1 cellular context compared by ENCODE assay signal in the genomic region with DNA sequence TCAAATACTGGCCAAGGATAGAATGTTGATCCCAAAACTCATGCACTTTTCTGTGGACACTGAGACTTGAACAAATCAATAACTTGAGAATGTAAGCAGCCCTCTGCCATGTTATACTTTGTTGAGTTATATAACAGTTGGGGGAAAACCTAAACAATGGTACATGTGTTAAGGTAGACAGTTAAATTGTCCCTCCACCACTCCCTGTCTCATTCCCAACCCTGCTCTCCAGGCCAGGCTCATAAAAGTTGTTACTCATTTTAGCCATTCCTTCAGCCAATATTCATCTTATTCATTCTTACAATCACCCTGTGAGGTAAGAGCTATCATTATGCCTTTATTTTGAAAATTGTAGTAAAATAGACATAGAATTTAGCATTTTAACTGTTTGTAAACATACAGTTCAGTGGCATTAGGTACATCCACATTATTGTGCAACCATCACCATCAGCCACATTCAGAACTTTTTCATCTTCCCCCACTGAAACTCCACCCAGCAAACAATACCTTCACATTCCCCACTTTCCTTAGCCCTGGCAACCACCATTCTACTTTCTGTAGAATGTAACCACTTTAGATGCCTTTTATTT.
A peak's percentile ranks its signal among the peaks of the same experiment; 100 is the strongest.
TF ChIP-seq lines count a peak whose summit lies in the region.

No MANE protein-coding gene starts in this region.

TF ChIP-seq in HepG2, 621 proteins besides CTCF, POLR2A, EP300 and RAD21 (continued from another document and continues in another):
- TF ChIP-seq ZNF10 (CRISPR knock-in tag; IDR thresholded peaks at IDR 0.05; ENCODE audit: borderline replicate concordance, low read depth) = no peak
- TF ChIP-seq, protein P1, sequence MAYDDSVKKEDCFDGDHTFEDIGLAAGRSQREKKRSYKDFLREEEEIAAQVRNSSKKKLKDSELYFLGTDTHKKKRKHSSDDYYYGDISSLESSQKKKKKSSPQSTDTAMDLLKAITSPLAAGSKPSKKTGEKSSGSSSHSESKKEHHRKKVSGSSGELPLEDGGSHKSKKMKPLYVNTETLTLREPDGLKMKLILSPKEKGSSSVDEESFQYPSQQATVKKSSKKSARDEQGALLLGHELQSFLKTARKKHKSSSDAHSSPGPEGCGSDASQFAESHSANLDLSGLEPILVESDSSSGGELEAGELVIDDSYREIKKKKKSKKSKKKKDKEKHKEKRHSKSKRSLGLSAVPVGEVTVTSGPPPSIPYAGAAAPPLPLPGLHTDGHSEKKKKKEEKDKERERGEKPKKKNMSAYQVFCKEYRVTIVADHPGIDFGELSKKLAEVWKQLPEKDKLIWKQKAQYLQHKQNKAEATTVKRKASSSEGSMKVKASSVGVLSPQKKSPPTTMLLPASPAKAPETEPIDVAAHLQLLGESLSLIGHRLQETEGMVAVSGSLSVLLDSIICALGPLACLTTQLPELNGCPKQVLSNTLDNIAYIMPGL (CRISPR knock-in tag; IDR thresholded peaks at IDR 0.05; ENCODE audit: borderline replicate concordance in 1 of 2, low read depth in 1 of 2) = no peak
- TF ChIP-seq, protein P2, sequence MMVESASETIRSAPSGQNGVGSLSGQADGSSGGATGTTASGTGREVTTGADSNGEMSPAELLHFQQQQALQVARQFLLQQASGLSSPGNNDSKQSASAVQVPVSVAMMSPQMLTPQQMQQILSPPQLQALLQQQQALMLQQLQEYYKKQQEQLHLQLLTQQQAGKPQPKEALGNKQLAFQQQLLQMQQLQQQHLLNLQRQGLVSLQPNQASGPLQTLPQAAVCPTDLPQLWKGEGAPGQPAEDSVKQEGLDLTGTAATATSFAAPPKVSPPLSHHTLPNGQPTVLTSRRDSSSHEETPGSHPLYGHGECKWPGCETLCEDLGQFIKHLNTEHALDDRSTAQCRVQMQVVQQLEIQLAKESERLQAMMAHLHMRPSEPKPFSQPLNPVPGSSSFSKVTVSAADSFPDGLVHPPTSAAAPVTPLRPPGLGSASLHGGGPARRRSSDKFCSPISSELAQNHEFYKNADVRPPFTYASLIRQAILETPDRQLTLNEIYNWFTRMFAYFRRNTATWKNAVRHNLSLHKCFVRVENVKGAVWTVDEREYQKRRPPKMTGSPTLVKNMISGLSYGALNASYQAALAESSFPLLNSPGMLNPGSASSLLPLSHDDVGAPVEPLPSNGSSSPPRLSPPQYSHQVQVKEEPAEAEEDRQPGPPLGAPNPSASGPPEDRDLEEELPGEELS (CRISPR knock-in tag; IDR thresholded peaks at IDR 0.05) = peak; percentile 74
- TF ChIP-seq, protein P3, sequence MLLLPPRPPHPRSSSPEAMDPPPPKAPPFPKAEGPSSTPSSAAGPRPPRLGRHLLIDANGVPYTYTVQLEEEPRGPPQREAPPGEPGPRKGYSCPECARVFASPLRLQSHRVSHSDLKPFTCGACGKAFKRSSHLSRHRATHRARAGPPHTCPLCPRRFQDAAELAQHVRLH (CRISPR knock-in tag; IDR thresholded peaks at IDR 0.05; ENCODE audit: borderline replicate concordance, low read depth) = no peak
- no peak for TF ChIP-seq HNRNPUL1 (IDR thresholded peaks at IDR 0.05; ENCODE audit: low read depth, low read length)
- TF ChIP-seq NAIF1 (CRISPR knock-in tag; IDR thresholded peaks at IDR 0.05; ENCODE audit: borderline replicate concordance) = 0 out of 2 replicates have a peak, but pooled peaks have one; percentile 16
- TF ChIP-seq ZNF674 (CRISPR knock-in tag; IDR thresholded peaks at IDR 0.05; ENCODE audit: low read depth) = no peak
- TF ChIP-seq RFXANK (CRISPR knock-in tag; IDR thresholded peaks at IDR 0.05) = no peak
- no peak for TF ChIP-seq ZNF563 (CRISPR knock-in tag; IDR thresholded peaks at IDR 0.05)
- TF ChIP-seq, protein P4, sequence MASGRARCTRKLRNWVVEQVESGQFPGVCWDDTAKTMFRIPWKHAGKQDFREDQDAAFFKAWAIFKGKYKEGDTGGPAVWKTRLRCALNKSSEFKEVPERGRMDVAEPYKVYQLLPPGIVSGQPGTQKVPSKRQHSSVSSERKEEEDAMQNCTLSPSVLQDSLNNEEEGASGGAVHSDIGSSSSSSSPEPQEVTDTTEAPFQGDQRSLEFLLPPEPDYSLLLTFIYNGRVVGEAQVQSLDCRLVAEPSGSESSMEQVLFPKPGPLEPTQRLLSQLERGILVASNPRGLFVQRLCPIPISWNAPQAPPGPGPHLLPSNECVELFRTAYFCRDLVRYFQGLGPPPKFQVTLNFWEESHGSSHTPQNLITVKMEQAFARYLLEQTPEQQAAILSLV (CRISPR knock-in tag; IDR thresholded peaks at IDR 0.05; ENCODE audit: borderline replicate concordance) = no peak
- TF ChIP-seq, protein P5, sequence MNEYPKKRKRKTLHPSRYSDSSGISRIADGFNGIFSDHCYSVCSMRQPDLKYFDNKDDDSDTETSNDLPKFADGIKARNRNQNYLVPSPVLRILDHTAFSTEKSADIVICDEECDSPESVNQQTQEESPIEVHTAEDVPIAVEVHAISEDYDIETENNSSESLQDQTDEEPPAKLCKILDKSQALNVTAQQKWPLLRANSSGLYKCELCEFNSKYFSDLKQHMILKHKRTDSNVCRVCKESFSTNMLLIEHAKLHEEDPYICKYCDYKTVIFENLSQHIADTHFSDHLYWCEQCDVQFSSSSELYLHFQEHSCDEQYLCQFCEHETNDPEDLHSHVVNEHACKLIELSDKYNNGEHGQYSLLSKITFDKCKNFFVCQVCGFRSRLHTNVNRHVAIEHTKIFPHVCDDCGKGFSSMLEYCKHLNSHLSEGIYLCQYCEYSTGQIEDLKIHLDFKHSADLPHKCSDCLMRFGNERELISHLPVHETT (CRISPR knock-in tag; conservative IDR thresholded peaks at IDR 0.05) = no peak
- no peak for TF ChIP-seq HNRNPLL (IDR thresholded peaks at IDR 0.05; ENCODE audit: low read depth, low read length, poor library complexity, severe bottlenecking)
- TF ChIP-seq SPEN (CRISPR knock-in tag; IDR thresholded peaks at IDR 0.05; ENCODE audit: low read depth) = no peak
- TF ChIP-seq, protein P6, sequence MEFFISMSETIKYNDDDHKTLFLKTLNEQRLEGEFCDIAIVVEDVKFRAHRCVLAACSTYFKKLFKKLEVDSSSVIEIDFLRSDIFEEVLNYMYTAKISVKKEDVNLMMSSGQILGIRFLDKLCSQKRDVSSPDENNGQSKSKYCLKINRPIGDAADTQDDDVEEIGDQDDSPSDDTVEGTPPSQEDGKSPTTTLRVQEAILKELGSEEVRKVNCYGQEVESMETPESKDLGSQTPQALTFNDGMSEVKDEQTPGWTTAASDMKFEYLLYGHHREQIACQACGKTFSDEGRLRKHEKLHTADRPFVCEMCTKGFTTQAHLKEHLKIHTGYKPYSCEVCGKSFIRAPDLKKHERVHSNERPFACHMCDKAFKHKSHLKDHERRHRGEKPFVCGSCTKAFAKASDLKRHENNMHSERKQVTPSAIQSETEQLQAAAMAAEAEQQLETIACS (CRISPR knock-in tag; IDR thresholded peaks at IDR 0.05) = no peak
- TF ChIP-seq ZFP36L1 (CRISPR knock-in tag; IDR thresholded peaks at IDR 0.05) = no peak
- no peak for TF ChIP-seq CHD2 (IDR thresholded peaks at IDR 0.05; ENCODE audit: low read depth, low read length)
- no peak for TF ChIP-seq PTBP1 (IDR thresholded peaks at IDR 0.05; ENCODE audit: low read depth, low read length, poor library complexity, severe bottlenecking)
- no peak; the same call in 1 of the 2 replicates for TF ChIP-seq FOXJ3 (CRISPR knock-in tag; IDR thresholded peaks at IDR 0.05; ENCODE audit: borderline replicate concordance)
- TF ChIP-seq, protein P7, sequence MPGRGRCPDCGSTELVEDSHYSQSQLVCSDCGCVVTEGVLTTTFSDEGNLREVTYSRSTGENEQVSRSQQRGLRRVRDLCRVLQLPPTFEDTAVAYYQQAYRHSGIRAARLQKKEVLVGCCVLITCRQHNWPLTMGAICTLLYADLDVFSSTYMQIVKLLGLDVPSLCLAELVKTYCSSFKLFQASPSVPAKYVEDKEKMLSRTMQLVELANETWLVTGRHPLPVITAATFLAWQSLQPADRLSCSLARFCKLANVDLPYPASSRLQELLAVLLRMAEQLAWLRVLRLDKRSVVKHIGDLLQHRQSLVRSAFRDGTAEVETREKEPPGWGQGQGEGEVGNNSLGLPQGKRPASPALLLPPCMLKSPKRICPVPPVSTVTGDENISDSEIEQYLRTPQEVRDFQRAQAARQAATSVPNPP (CRISPR knock-in tag; IDR thresholded peaks at IDR 0.05) = no peak
- TF ChIP-seq KDM6A (CRISPR knock-in tag; IDR thresholded peaks at IDR 0.05; ENCODE audit: low read depth) = no peak
- TF ChIP-seq RBM39 (IDR thresholded peaks at IDR 0.05; ENCODE audit: low read depth, low read length, poor library complexity, severe bottlenecking) = no peak
- no peak for TF ChIP-seq ZNF720 (CRISPR knock-in tag; IDR thresholded peaks at IDR 0.05)
- TF ChIP-seq KDM1A (CRISPR knock-in tag; IDR thresholded peaks at IDR 0.05) = no peak
- TF ChIP-seq NFKB2 (CRISPR knock-in tag; IDR thresholded peaks at IDR 0.05; ENCODE audit: borderline replicate concordance) = no peak
- TF ChIP-seq ZNF543 (CRISPR knock-in tag; IDR thresholded peaks at IDR 0.05) = no peak; the same call in 1 of the 2 replicates
- TF ChIP-seq, protein P8, sequence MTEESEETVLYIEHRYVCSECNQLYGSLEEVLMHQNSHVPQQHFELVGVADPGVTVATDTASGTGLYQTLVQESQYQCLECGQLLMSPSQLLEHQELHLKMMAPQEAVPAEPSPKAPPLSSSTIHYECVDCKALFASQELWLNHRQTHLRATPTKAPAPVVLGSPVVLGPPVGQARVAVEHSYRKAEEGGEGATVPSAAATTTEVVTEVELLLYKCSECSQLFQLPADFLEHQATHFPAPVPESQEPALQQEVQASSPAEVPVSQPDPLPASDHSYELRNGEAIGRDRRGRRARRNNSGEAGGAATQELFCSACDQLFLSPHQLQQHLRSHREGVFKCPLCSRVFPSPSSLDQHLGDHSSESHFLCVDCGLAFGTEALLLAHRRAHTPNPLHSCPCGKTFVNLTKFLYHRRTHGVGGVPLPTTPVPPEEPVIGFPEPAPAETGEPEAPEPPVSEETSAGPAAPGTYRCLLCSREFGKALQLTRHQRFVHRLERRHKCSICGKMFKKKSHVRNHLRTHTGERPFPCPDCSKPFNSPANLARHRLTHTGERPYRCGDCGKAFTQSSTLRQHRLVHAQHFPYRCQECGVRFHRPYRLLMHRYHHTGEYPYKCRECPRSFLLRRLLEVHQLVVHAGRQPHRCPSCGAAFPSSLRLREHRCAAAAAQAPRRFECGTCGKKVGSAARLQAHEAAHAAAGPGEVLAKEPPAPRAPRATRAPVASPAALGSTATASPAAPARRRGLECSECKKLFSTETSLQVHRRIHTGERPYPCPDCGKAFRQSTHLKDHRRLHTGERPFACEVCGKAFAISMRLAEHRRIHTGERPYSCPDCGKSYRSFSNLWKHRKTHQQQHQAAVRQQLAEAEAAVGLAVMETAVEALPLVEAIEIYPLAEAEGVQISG (CRISPR knock-in tag; IDR thresholded peaks at IDR 0.05) = 0 out of 2 replicates have a peak, but pooled peaks have one; percentile 8
- TF ChIP-seq KLF9 (CRISPR knock-in tag; IDR thresholded peaks at IDR 0.05; ENCODE audit: low read depth) = no peak
- TF ChIP-seq SSRP1 (CRISPR knock-in tag; IDR thresholded peaks at IDR 0.05) = no peak
- no peak for TF ChIP-seq XBP1 (CRISPR knock-in tag; IDR thresholded peaks at IDR 0.05)
- no peak for TF ChIP-seq ZNF850 (CRISPR knock-in tag; conservative IDR thresholded peaks at IDR 0.05)
- peak; percentile 68 for TF ChIP-seq NR2F6 (IDR thresholded peaks at IDR 0.05)
- no peak; the same call in 1 of the 2 replicates for TF ChIP-seq NR2F6 (CRISPR knock-in tag; IDR thresholded peaks at IDR 0.05)
- TF ChIP-seq, protein P9, sequence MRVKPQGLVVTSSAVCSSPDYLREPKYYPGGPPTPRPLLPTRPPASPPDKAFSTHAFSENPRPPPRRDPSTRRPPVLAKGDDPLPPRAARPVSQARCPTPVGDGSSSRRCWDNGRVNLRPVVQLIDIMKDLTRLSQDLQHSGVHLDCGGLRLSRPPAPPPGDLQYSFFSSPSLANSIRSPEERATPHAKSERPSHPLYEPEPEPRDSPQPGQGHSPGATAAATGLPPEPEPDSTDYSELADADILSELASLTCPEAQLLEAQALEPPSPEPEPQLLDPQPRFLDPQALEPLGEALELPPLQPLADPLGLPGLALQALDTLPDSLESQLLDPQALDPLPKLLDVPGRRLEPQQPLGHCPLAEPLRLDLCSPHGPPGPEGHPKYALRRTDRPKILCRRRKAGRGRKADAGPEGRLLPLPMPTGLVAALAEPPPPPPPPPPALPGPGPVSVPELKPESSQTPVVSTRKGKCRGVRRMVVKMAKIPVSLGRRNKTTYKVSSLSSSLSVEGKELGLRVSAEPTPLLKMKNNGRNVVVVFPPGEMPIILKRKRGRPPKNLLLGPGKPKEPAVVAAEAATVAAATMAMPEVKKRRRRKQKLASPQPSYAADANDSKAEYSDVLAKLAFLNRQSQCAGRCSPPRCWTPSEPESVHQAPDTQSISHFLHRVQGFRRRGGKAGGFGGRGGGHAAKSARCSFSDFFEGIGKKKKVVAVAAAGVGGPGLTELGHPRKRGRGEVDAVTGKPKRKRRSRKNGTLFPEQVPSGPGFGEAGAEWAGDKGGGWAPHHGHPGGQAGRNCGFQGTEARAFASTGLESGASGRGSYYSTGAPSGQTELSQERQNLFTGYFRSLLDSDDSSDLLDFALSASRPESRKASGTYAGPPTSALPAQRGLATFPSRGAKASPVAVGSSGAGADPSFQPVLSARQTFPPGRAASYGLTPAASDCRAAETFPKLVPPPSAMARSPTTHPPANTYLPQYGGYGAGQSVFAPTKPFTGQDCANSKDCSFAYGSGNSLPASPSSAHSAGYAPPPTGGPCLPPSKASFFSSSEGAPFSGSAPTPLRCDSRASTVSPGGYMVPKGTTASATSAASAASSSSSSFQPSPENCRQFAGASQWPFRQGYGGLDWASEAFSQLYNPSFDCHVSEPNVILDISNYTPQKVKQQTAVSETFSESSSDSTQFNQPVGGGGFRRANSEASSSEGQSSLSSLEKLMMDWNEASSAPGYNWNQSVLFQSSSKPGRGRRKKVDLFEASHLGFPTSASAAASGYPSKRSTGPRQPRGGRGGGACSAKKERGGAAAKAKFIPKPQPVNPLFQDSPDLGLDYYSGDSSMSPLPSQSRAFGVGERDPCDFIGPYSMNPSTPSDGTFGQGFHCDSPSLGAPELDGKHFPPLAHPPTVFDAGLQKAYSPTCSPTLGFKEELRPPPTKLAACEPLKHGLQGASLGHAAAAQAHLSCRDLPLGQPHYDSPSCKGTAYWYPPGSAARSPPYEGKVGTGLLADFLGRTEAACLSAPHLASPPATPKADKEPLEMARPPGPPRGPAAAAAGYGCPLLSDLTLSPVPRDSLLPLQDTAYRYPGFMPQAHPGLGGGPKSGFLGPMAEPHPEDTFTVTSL (CRISPR knock-in tag; IDR thresholded peaks at IDR 0.05; ENCODE audit: borderline replicate concordance) = peak; percentile 38; the same call in 1 of the 2 replicates
- TF ChIP-seq GABPB1 (CRISPR knock-in tag; IDR thresholded peaks at IDR 0.05) = no peak
- TF ChIP-seq, protein P10, sequence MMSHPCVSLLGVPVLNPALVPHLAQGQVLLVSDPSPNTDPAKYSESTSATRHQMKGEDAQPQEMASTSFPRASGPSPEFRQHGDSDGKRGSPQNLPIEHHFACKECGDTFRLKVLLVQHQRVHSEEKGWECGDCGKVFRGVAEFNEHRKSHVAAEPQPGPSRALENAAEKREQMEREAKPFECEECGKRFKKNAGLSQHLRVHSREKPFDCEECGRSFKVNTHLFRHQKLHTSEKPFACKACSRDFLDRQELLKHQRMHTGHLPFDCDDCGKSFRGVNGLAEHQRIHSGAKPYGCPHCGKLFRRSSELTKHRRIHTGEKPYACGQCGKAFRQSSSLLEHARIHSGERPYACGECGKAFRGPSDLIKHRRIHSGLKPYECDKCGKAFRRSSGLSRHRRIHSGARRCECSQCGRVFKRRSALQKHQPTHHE (CRISPR knock-in tag; IDR thresholded peaks at IDR 0.05; ENCODE audit: borderline replicate concordance) = peak; percentile 6; the same call in 1 of the 2 replicates
